Comparison of ENCODE assay signal across 13 cellular contexts in the genomic region with DNA sequence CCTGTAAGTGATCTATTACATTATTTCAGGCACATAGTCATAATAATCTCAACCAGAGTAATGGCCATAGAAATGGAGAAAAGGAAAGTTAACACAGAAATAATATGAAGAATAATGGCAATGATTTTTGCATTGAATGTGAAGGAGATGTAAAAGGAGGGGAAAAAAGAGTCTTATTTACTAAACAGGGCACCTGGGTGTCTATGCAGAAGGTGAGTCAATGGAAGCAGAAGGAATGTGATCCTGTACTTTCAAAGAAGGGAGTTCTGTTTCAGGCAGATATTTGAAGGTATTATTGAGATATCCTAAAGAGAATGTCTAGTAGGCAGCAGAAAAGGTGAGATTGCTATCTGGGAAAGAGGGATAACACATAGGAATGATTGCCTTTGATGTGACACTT.
A peak's percentile ranks its signal among the peaks of the same experiment; 100 is the strongest.
DNase-seq lines count a peak whose midpoint lies in the region; ATAC-seq and TF ChIP-seq lines count a peak whose summit lies in the region.
"Had no signal": no experiment of that assay in that cellular context is flagged by ENCODE, and none has a peak within 500 bp of the region (broad histone marks: within the 10 kb centered on the region; RNA-seq: fewer than 3 reads in every experiment).

No MANE protein-coding gene starts in this region.

- H3K4ac ChIP-seq in trophoblast cell (ENCODE audit: low read depth, low read length): no peak overlapping the region

- H3K18ac ChIP-seq in trophoblast cell (ENCODE audit: low read length): no peak overlapping the region

- ATAC-seq in HG03354 (IDR thresholded peaks at IDR 0.05; ENCODE audit: poor library complexity, severe bottlenecking, unreplicated experiment): peak; percentile 2
- ATAC-seq in naive thymus-derived CD4-positive, alpha-beta T cell: no peak
- ATAC-seq in left lung: no peak

- dilution Hi-C loops in mammary epithelial cell (cut with HindIII; ENCODE audit: low sequenced_read_pairs): no loop called here

- peaks cover 0 to 3% (median 0%) of the 10 kb centered on the region in 8 donors for H3K9me3 Mint-ChIP-seq in CD4-positive, alpha-beta memory T cell
- H3K9me3 Mint-ChIP-seq in naive thymus-derived CD4-positive, alpha-beta T cell: peaks cover 0 to 3% (median 0%) of the 10 kb centered on the region in 11 donors

- H3K79me2 ChIP-seq in mammary epithelial cell (ENCODE audit: insufficient read depth, low read length) (no peaks in the 10 kb centered on the region), trophoblast cell (ENCODE audit: control insufficient read depth, insufficient read depth, low read length, poor library complexity) (no peaks in the 10 kb centered on the region)

- H2BK12ac ChIP-seq in trophoblast cell (ENCODE audit: low read length): no peak overlapping the region

- H4K12ac ChIP-seq in trophoblast cell (ENCODE audit: low read depth, low read length): no peak overlapping the region

- POLR2A ChIA-PET in CD4-positive, alpha-beta memory T cell (lab: Charles Lee; ENCODE audit: partially characterized antibody): interaction anchor here (0.7 to 7.9 kb wide), 33 partner anchors 8 to 290 kb away, joined by 3 to 166 read pairs (median 10); no protein-coding TSS in a partner anchor
- POLR2A ChIA-PET in naive thymus-derived CD4-positive, alpha-beta T cell (lab: Charles Lee): interaction anchor here (0.6 to 5.3 kb wide), 27 partner anchors 9 to 285 kb away, joined by 3 to 55 read pairs (median 10); no protein-coding TSS in a partner anchor

- H3K27me3 ChIP-seq in CD4-positive, alpha-beta memory T cell (ENCODE audit: insufficient read depth, low read length): no peaks in the 10 kb centered on the region
- H3K27me3 ChIP-seq in mammary epithelial cell (ENCODE audit: insufficient read depth, low read length) (no peaks in the 10 kb centered on the region), trophoblast cell (ENCODE audit: insufficient read depth, low read length) (no peaks in the 10 kb centered on the region), left lung (no peaks in the 10 kb centered on the region)
- H3K27me3 ChIP-seq in naive thymus-derived CD4-positive, alpha-beta T cell (ENCODE audit: control insufficient read depth in 2 of 2, insufficient read depth in 2 of 2, low read length in 2 of 2): no peaks in the 10 kb centered on the region
- H3K27me3 ChIP-seq: SJSA1, thyroid gland had no signal

- H3K4me1 ChIP-seq in CD4-positive, alpha-beta memory T cell (ENCODE audit: insufficient read depth, low read length): peaks cover 73% of the 10 kb centered on the region
- H3K4me1 ChIP-seq in mammary epithelial cell (ENCODE audit: insufficient read depth, low read length) (peaks cover 22% of the 10 kb centered on the region), trophoblast cell (ENCODE audit: control insufficient read depth in 1 of 2, insufficient read depth in 2 of 2, low read length in 2 of 2) (no peaks in the 10 kb centered on the region), left lung (peaks cover 0 to 10% of the 10 kb centered on the region in 2 donors)
- peaks cover 10 to 36% of the 10 kb centered on the region in 2 donors for H3K4me1 ChIP-seq in naive thymus-derived CD4-positive, alpha-beta T cell (ENCODE audit: control insufficient read depth in 2 of 2, insufficient read depth in 2 of 2, low read length in 2 of 2)
- H3K4me1 ChIP-seq: SJSA1, thyroid gland had no signal

- no peak overlapping the region for H4K8ac ChIP-seq in trophoblast cell (ENCODE audit: low read depth, low read length)

- H3K36me3 ChIP-seq in CD4-positive, alpha-beta memory T cell (ENCODE audit: insufficient read depth, low read length): no peaks in the 10 kb centered on the region
- H3K36me3 ChIP-seq in mammary epithelial cell (ENCODE audit: insufficient read depth, low read length) (no peaks in the 10 kb centered on the region), trophoblast cell (ENCODE audit: control insufficient read depth in 1 of 2, insufficient read depth in 2 of 2, low read length in 2 of 2) (no peaks in the 10 kb centered on the region), left lung (no peaks in the 10 kb centered on the region)
- no peaks in the 10 kb centered on the region for H3K36me3 ChIP-seq in naive thymus-derived CD4-positive, alpha-beta T cell (ENCODE audit: control insufficient read depth in 2 of 3, insufficient read depth in 3 of 3, low read length in 3 of 3)
- H3K36me3 ChIP-seq: SJSA1, thyroid gland had no signal

- in situ Hi-C loops in mammary epithelial cell (cut with MboI; ENCODE audit: low sequenced_read_pairs in 2 of 2): loop anchor here in 1 of 2 donors (25.0 kb wide), 1 partner anchor 146 kb away; no protein-coding TSS in a partner anchor

- H3K9me3 ChIP-seq in CD4-positive, alpha-beta memory T cell (ENCODE audit: control insufficient read depth in 1 of 2, low read length in 2 of 2): no peaks in the 10 kb centered on the region
- H3K9me3 ChIP-seq in mammary epithelial cell (replicated peaks; ENCODE audit: insufficient read depth, low read length): no peaks in the 10 kb centered on the region
- H3K9me3 ChIP-seq in naive thymus-derived CD4-positive, alpha-beta T cell (ENCODE audit: control insufficient read depth in 2 of 3, low read length in 3 of 3): no peaks in the 10 kb centered on the region
- H3K9me3 ChIP-seq in trophoblast cell (ENCODE audit: insufficient read depth, low read depth, low read length): no peaks in the 10 kb centered on the region
- no peaks in the 10 kb centered on the region for H3K9me3 ChIP-seq in left lung
- H3K9me3 ChIP-seq: SJSA1, thyroid gland had no signal

- no peak overlapping the region for H3K14ac ChIP-seq in trophoblast cell (ENCODE audit: low read length)

- H3K27ac ChIP-seq in CD4-positive, alpha-beta memory T cell (ENCODE audit: low read depth, low read length): peak overlapping the region; percentile 75
- H3K27ac ChIP-seq in mammary epithelial cell (ENCODE audit: insufficient read depth, low read depth, low read length) (peak overlapping the region; percentile 55), caudate nucleus (ENCODE audit: low read depth, low read length) (no peak overlapping the region), trophoblast cell (ENCODE audit: low read depth, low read length) (no peak overlapping the region), left lung (peak overlapping the region in 1 of 2 donors; percentile 15)
- H3K27ac ChIP-seq in naive thymus-derived CD4-positive, alpha-beta T cell (ENCODE audit: low read depth, low read length): peak overlapping the region; percentile 84
- H3K27ac ChIP-seq: SJSA1, thyroid gland had no signal

- H3K9ac ChIP-seq in mammary epithelial cell (ENCODE audit: insufficient read depth, low read length) (peak overlapping the region; percentile 67), trophoblast cell (ENCODE audit: low read length) (no peak overlapping the region)

- peak overlapping the region; percentile 86 to 98 (median 96) for H3K27ac Mint-ChIP-seq in CD4-positive, alpha-beta memory T cell
- peak overlapping the region; percentile 92 to 99 (median 96) for H3K27ac Mint-ChIP-seq in naive thymus-derived CD4-positive, alpha-beta T cell
- H3K27ac Mint-ChIP-seq: B cell had no signal

- peak overlapping the region; percentile 80 to 97 (median 92) for H3K4me3 Mint-ChIP-seq in CD4-positive, alpha-beta memory T cell
- H3K4me3 Mint-ChIP-seq in naive thymus-derived CD4-positive, alpha-beta T cell: peak overlapping the region; percentile 82 to 98 (median 93)
- H3K4me3 Mint-ChIP-seq: B cell had no signal

- H2AFZ ChIP-seq in mammary epithelial cell (ENCODE audit: low read depth, low read length): peak overlapping the region; percentile 77
- H2AFZ ChIP-seq in trophoblast cell (ENCODE audit: insufficient read depth, low read length, poor library complexity): no peak overlapping the region

- H3K79me1 ChIP-seq in trophoblast cell (ENCODE audit: low read length): no peaks in the 10 kb centered on the region

- H4K91ac ChIP-seq in trophoblast cell (ENCODE audit: low read depth, low read length): no peak overlapping the region

- CTCF ChIA-PET in CD4-positive, alpha-beta memory T cell (lab: Charles Lee; ENCODE audit: partially characterized antibody): interaction anchor here (0.9 to 6.2 kb wide), 22 partner anchors 9 to 438 kb away, joined by 3 to 107 read pairs (median 6); no protein-coding TSS in a partner anchor
- CTCF ChIA-PET in mammary epithelial cell (lab: Charles Lee; ENCODE audit: low non-redundant PET): no interaction called here
- CTCF ChIA-PET in naive thymus-derived CD4-positive, alpha-beta T cell (lab: Charles Lee): interaction anchor here (0.6 to 2.4 kb wide), 12 partner anchors 14 to 284 kb away, joined by 3 to 22 read pairs (median 4); no protein-coding TSS in a partner anchor

- TF ChIP-seq CTCF in mammary epithelial cell (conservative IDR thresholded peaks at IDR 0.05 in 1 of 2, IDR thresholded peaks at IDR 0.05 in 1 of 2; ENCODE audit: extremely low read depth in 1 of 2, insufficient read depth in 1 of 2, low read depth in 1 of 2, low read length in 2 of 2): no peak
- no peak for TF ChIP-seq CTCF in left lung (IDR thresholded peaks at IDR 0.05)

- H3K4me2 ChIP-seq in mammary epithelial cell (ENCODE audit: insufficient read depth, low read depth, low read length) (peak overlapping the region; percentile 73), trophoblast cell (ENCODE audit: low read length) (no peak overlapping the region)

- no peak overlapping the region for H2BK5ac ChIP-seq in trophoblast cell (ENCODE audit: low read depth, low read length, poor library complexity)

- no peak overlapping the region for H2BK120ac ChIP-seq in trophoblast cell (ENCODE audit: insufficient read depth, low read length, poor library complexity)

- no peaks in the 10 kb centered on the region for H3K27me3 Mint-ChIP-seq in CD4-positive, alpha-beta memory T cell
- H3K27me3 Mint-ChIP-seq in naive thymus-derived CD4-positive, alpha-beta T cell: no peaks in the 10 kb centered on the region
- H3K27me3 Mint-ChIP-seq: B cell had no signal

- peak overlapping the region; percentile 57 to 84 for H3K4me3 ChIP-seq in CD4-positive, alpha-beta memory T cell (ENCODE audit: low read length in 2 of 2)
- H3K4me3 ChIP-seq in mammary epithelial cell (replicated peaks in 1 of 3; ENCODE audit: insufficient read depth in 1 of 3, low read depth in 2 of 3, low read length in 3 of 3) (peak overlapping the region; percentile 10 to 35 (median 32)), trophoblast cell (ENCODE audit: low read depth, low read length) (no peak overlapping the region), left lung (peak overlapping the region in 1 of 2 donors; percentile 3)
- peak overlapping the region; percentile 59 for H3K4me3 ChIP-seq in naive thymus-derived CD4-positive, alpha-beta T cell (ENCODE audit: low read length)
- H3K4me3 ChIP-seq: SJSA1, thyroid gland had no signal

- intact Hi-C loops in CD4-positive, alpha-beta memory T cell (cut with micrococcal nuclease): loop anchor here (2.0 to 5.0 kb wide), 3 partner anchors 135 to 439 kb away; no protein-coding TSS in a partner anchor
- intact Hi-C loops in mammary epithelial cell (cut with micrococcal nuclease) (no loop called here), left lung (cut with DNase I) (no loop called here)
- intact Hi-C loops in naive thymus-derived CD4-positive, alpha-beta T cell (cut with micrococcal nuclease): loop anchor here (2.0 to 5.0 kb wide), 9 partner anchors 15 to 996 kb away; partner anchors contain the start of genes SMARCA5 (in 2 of the 2) and USP38 (in 1 of the 2)

- H3K4me1 Mint-ChIP-seq in CD4-positive, alpha-beta memory T cell: peaks cover 38 to 87% (median 48%) of the 10 kb centered on the region in 4 donors
- peaks cover 1 to 80% (median 64%) of the 10 kb centered on the region in 7 donors for H3K4me1 Mint-ChIP-seq in naive thymus-derived CD4-positive, alpha-beta T cell
- H3K4me1 Mint-ChIP-seq: B cell had no signal

- DNase-seq in CD4-positive, alpha-beta memory T cell: no peak
- DNase-seq in mammary epithelial cell (no peak), caudate nucleus (lab: John Stamatoyannopoulos, UW) (no peak), trophoblast cell (no peak), left lung (no peak)
- no peak for DNase-seq in naive thymus-derived CD4-positive, alpha-beta T cell
- DNase-seq: activated CD8-positive, alpha-beta memory T cell treated with anti-CD3 and anti-CD28 coated beads, Interleukin-2, amount 50 U/mL, for 4 hours; NCI-H2171; posterior cingulate gyrus; thyroid gland had no signal

- no peak overlapping the region for H3K23ac ChIP-seq in trophoblast cell (ENCODE audit: low read length)

- BruUV-seq in mammary epithelial cell (replicated peaks; lab: Mats Ljungman, UMichigan): TSS peak; percentile 86

- no peak overlapping the region for H2AK5ac ChIP-seq in trophoblast cell (ENCODE audit: low read length)

- peaks cover 13 to 14% of the 10 kb centered on the region in 2 donors for H3K36me3 Mint-ChIP-seq in CD4-positive, alpha-beta memory T cell
- H3K36me3 Mint-ChIP-seq in naive thymus-derived CD4-positive, alpha-beta T cell: peaks cover 0 to 15% (median 4%) of the 10 kb centered on the region in 5 donors

- no peaks in the 10 kb centered on the region for H4K20me1 ChIP-seq in mammary epithelial cell (ENCODE audit: insufficient read depth, low read length)

Comparison
In these comparisons a context has a peak if more than half of its experiments do, and no peak if none do; other contexts are left out.
1. H3K27ac ChIP-seq: peak in CD4-positive, alpha-beta memory T cell (single experiment), mammary epithelial cell (single experiment) and naive thymus-derived CD4-positive, alpha-beta T cell (single experiment); none in caudate nucleus (single experiment) and trophoblast cell (single experiment).
2. intact Hi-C loops: an anchor here in CD4-positive, alpha-beta memory T cell (2.0 to 5.0 kb wide) and naive thymus-derived CD4-positive, alpha-beta T cell (2.0 to 5.0 kb wide); none called in mammary epithelial cell and left lung.